ENCODE assay signal across 20 cellular contexts in genomic region chr22:46439576-46440465, GRCh38.
"Had no signal": no experiment of that assay in that cellular context is flagged by ENCODE, and none has a peak within 500 bp of the region (broad histone marks: within the 10 kb centered on the region; RNA-seq: fewer than 3 reads in every experiment).

No MANE protein-coding gene starts in this region.

- FAIRE-seq: endothelial cell of umbilical vein, kidney, small intestine had no signal

- H3K4me1 ChIP-seq: colonic mucosa, tibial artery had no signal

- H3K9me3 Mint-ChIP-seq: naive B cell had no signal

- H3K4me3 Mint-ChIP-seq: naive B cell had no signal

- H3K36me3 Mint-ChIP-seq: naive B cell had no signal

- ATAC-seq: foreskin keratinocyte, left cardiac atrium, left ventricle myocardium superior, right cardiac atrium had no signal

- H3K27ac ChIP-seq: colonic mucosa, foreskin keratinocyte, hepatocyte, ovary, suprapubic skin, tibial artery had no signal

- H2AFZ ChIP-seq: hepatocyte had no signal

- H3K4me3 ChIP-seq: colonic mucosa, hepatocyte, lung, ovary, suprapubic skin, tibial artery had no signal

- DNase-seq: colonic mucosa; dermis blood vessel endothelial cell; erythroblast; foreskin keratinocyte; head of caudate nucleus; kidney; left cardiac atrium; left ventricle myocardium superior; mesendoderm; naive B cell; ovary; right cardiac atrium; small intestine; stimulated activated CD4-positive, alpha-beta T cell treated with anti-CD3 and anti-CD28 coated beads, Interleukin-12 subunit alpha, Interleukin-12 subunit beta, amount 100 ng/mL, for 4 hours; stimulated activated naive CD4-positive, alpha-beta T cell treated with Interleukin-2 at 50 U/mL for 16 hours; tibial artery had no signal

- H3K79me2 ChIP-seq: hepatocyte had no signal

- H3K36me3 ChIP-seq: colonic mucosa, ovary had no signal

- H3K27me3 ChIP-seq: colonic mucosa, foreskin keratinocyte, hepatocyte, ovary, suprapubic skin had no signal

- H3K9me3 ChIP-seq: colonic mucosa, ovary, suprapubic skin, tibial artery had no signal

- H3K4me2 ChIP-seq: hepatocyte had no signal
